ENCODE assay signal across 13 cellular contexts in genomic region chr6:36907781-36908180, GRCh38. TPM values are rescaled to one million over a fixed set of nuclear protein-coding genes. Genes with fewer than 3 reads are reported as not detected.
DNase-seq lines count a peak whose midpoint lies in the region; ATAC-seq and TF ChIP-seq lines count a peak whose summit lies in the region.
"Had no signal": no experiment of that assay in that cellular context is flagged by ENCODE, and none has a peak within 500 bp of the region (broad histone marks: within the 10 kb centered on the region; RNA-seq: fewer than 3 reads in every experiment).

No MANE protein-coding gene starts in this region.

- TF ChIP-seq CTCF in uterus (IDR thresholded peaks at IDR 0.05) (no peak), PC-9 (conservative IDR thresholded peaks at IDR 0.05) (no peak)

- no peaks in the 10 kb centered on the region for H3K79me2 ChIP-seq in PC-9 (ENCODE audit: low read depth)

- CTCF ChIA-PET in PC-9 (lab: Charles Lee), result no interaction called here

- H3K36me3 ChIP-seq in uterus, result no peaks in the 10 kb centered on the region
- H3K36me3 ChIP-seq in PC-9 (ENCODE audit: low read depth), result peaks cover 10% of the 10 kb centered on the region; the same call in 1 of the 2 replicates

- H3K27me3 Mint-ChIP-seq in T-helper 2 cell treated with Interferon-gamma antibody and Interleukin-4, amounts not matched to agents 5 μg/mL and 100 μg/mL, for 36 hours (ENCODE audit: low read depth), result no peaks in the 10 kb centered on the region
- H3K27me3 Mint-ChIP-seq in memory B cell, result no peaks in the 10 kb centered on the region
- no peaks in the 10 kb centered on the region for H3K27me3 Mint-ChIP-seq in activated T-helper 2 cell treated with anti-CD3 and anti-CD28 coated beads, Interferon-gamma antibody, Interleukin-2, Interleukin-4, amounts not matched to agents 10 μg/mL and 5 μg/mL and 100 μg/mL, durations not matched to agents 14 hours and 24 hours and 36 hours (ENCODE audit: low read depth)

- ATAC-seq in memory B cell (ENCODE audit: low read depth), result no peak
- ATAC-seq: activated T-cell treated with anti-CD3 and anti-CD28 coated beads, Interleukin-2, amount 50 U/mL, for 72 hours had no signal

- peaks cover 50% of the 10 kb centered on the region for H3K4me1 Mint-ChIP-seq in T-helper 2 cell treated with Interferon-gamma antibody and Interleukin-4, amounts not matched to agents 5 μg/mL and 100 μg/mL, for 36 hours (ENCODE audit: low read depth)
- H3K4me1 Mint-ChIP-seq in memory B cell, result peaks cover 11% of the 10 kb centered on the region
- peaks cover 45% of the 10 kb centered on the region for H3K4me1 Mint-ChIP-seq in activated T-helper 2 cell treated with anti-CD3 and anti-CD28 coated beads, Interferon-gamma antibody, Interleukin-2, Interleukin-4, amounts not matched to agents 10 μg/mL and 5 μg/mL and 100 μg/mL, durations not matched to agents 14 hours and 24 hours and 36 hours (ENCODE audit: low read depth)

- no peak for TF ChIP-seq POLR2A in uterus (IDR thresholded peaks at IDR 0.05)

- POLR2A ChIA-PET in PC-9 (lab: Charles Lee; ENCODE audit: unreplicated experiment), result no interaction called here

- no peak overlapping the region for H3K4me2 ChIP-seq in PC-9

- peaks cover 14% of the 10 kb centered on the region; the same call in 1 of the 2 replicates for H3F3A ChIP-seq in PC-9 (ENCODE audit: insufficient read depth, low read depth)

- H3K27me3 ChIP-seq in uterus (no peaks in the 10 kb centered on the region), PC-9 (ENCODE audit: insufficient read depth, low read depth) (no peaks in the 10 kb centered on the region)

- H3K4me3 Mint-ChIP-seq in T-helper 2 cell treated with Interferon-gamma antibody and Interleukin-4, amounts not matched to agents 5 μg/mL and 100 μg/mL, for 36 hours, result no peak overlapping the region
- H3K4me3 Mint-ChIP-seq in memory B cell, result no peak overlapping the region
- H3K4me3 Mint-ChIP-seq in activated T-helper 2 cell treated with anti-CD3 and anti-CD28 coated beads, Interferon-gamma antibody, Interleukin-2, Interleukin-4, amounts not matched to agents 10 μg/mL and 5 μg/mL and 100 μg/mL, durations not matched to agents 14 hours and 24 hours and 36 hours (ENCODE audit: low read depth), result no peak overlapping the region
- H3K4me3 Mint-ChIP-seq: activated T-cell treated with anti-CD3 and anti-CD28 coated beads, Interleukin-2, amount 50 U/mL, for 72 hours had no signal

- H3K9me3 ChIP-seq in uterus, result no peaks in the 10 kb centered on the region
- no peaks in the 10 kb centered on the region for H3K9me3 ChIP-seq in PC-9 (ENCODE audit: insufficient read depth, low read depth)

- H3K27ac ChIP-seq in uterus (peak overlapping the region; percentile 33 to 36), PC-9 (no peak overlapping the region)

- no peak for DNase-seq in T-helper 2 cell treated with Interferon-gamma antibody and Interleukin-4, amounts not matched to agents 5 μg/mL and 100 μg/mL, for 36 hours (ENCODE audit: low spot score)
- no peak for DNase-seq in T-helper 2 cell
- peak; percentile 50 to 70 for DNase-seq in dermis microvascular lymphatic vessel endothelial cell (ENCODE audit: low read depth in 2 of 2)
- DNase-seq in memory B cell (ENCODE audit: low spot score in 2 of 2), result no peak
- peak in 1 of 2 donors; percentile 60 for DNase-seq in uterus
- no peak for DNase-seq in middle frontal gyrus (ENCODE audit: extremely low spot score, low spot score)
- no peak for DNase-seq in activated T-helper 2 cell treated with anti-CD3 and anti-CD28 coated beads, Interferon-gamma antibody, Interleukin-2, Interleukin-4, amounts not matched to agents 10 μg/mL and 5 μg/mL and 100 μg/mL, durations not matched to agents 14 hours and 24 hours and 36 hours (ENCODE audit: low spot score)
- DNase-seq in PC-9, result no peak
- DNase-seq: 8988T; activated T-cell treated with anti-CD3 and anti-CD28 coated beads, Interleukin-2, amount 50 U/mL, for 72 hours; NCI-H774; stimulated activated CD4-positive, alpha-beta T cell treated with anti-CD3 and anti-CD28 coated beads, Interleukin-12 subunit alpha, Interleukin-12 subunit beta, amount 100 ng/mL, for 4 hours; stimulated activated naive CD4-positive, alpha-beta T cell treated with Interleukin-2 at 50 U/mL for 16 hours had no signal

- H3K9me3 Mint-ChIP-seq in T-helper 2 cell treated with Interferon-gamma antibody and Interleukin-4, amounts not matched to agents 5 μg/mL and 100 μg/mL, for 36 hours, result no peaks in the 10 kb centered on the region
- H3K9me3 Mint-ChIP-seq in memory B cell, result no peaks in the 10 kb centered on the region
- no peaks in the 10 kb centered on the region for H3K9me3 Mint-ChIP-seq in activated T-helper 2 cell treated with anti-CD3 and anti-CD28 coated beads, Interferon-gamma antibody, Interleukin-2, Interleukin-4, amounts not matched to agents 10 μg/mL and 5 μg/mL and 100 μg/mL, durations not matched to agents 14 hours and 24 hours and 36 hours
- H3K9me3 Mint-ChIP-seq: activated T-cell treated with anti-CD3 and anti-CD28 coated beads, Interleukin-2, amount 50 U/mL, for 72 hours had no signal

- 0 out of 2 replicates have a peak, but pooled peaks cover 4% of the 10 kb centered on the region for H4K20me1 ChIP-seq in PC-9 (ENCODE audit: insufficient read depth)

- H3K9me2 ChIP-seq in PC-9 (ENCODE audit: insufficient read depth), result no peaks in the 10 kb centered on the region

- H3K27ac Mint-ChIP-seq in T-helper 2 cell treated with Interferon-gamma antibody and Interleukin-4, amounts not matched to agents 5 μg/mL and 100 μg/mL, for 36 hours, result peak overlapping the region; percentile 17
- H3K27ac Mint-ChIP-seq in memory B cell, result peak overlapping the region; percentile 32
- no peak overlapping the region for H3K27ac Mint-ChIP-seq in activated T-helper 2 cell treated with anti-CD3 and anti-CD28 coated beads, Interferon-gamma antibody, Interleukin-2, Interleukin-4, amounts not matched to agents 10 μg/mL and 5 μg/mL and 100 μg/mL, durations not matched to agents 14 hours and 24 hours and 36 hours
- H3K27ac Mint-ChIP-seq: activated T-cell treated with anti-CD3 and anti-CD28 coated beads, Interleukin-2, amount 50 U/mL, for 72 hours had no signal

- BruUV-seq in PC-9 (replicated peaks; lab: Mats Ljungman, UMichigan), result no TSS peak

- H3K4me3 ChIP-seq in uterus (no peak overlapping the region), PC-9 (no peak overlapping the region)

- intact Hi-C loops in uterus (cut with DNase I; ENCODE audit: low total_unique reads) (no loop called here), PC-9 (cut with micrococcal nuclease; ENCODE audit: unreplicated experiment) (no loop called here)
- intact Hi-C loops in activated T-helper 2 cell treated with anti-CD3 and anti-CD28 coated beads, Interferon-gamma antibody, Interleukin-2, Interleukin-4, amounts not matched to agents 10 μg/mL and 5 μg/mL and 100 μg/mL, durations not matched to agents 14 hours and 24 hours and 36 hours (cut with micrococcal nuclease), result no loop called here

- peaks cover 61% of the 10 kb centered on the region for H3K36me3 Mint-ChIP-seq in T-helper 2 cell treated with Interferon-gamma antibody and Interleukin-4, amounts not matched to agents 5 μg/mL and 100 μg/mL, for 36 hours (ENCODE audit: low read depth)
- peaks cover 33% of the 10 kb centered on the region for H3K36me3 Mint-ChIP-seq in memory B cell
- peaks cover 61% of the 10 kb centered on the region for H3K36me3 Mint-ChIP-seq in activated T-helper 2 cell treated with anti-CD3 and anti-CD28 coated beads, Interferon-gamma antibody, Interleukin-2, Interleukin-4, amounts not matched to agents 10 μg/mL and 5 μg/mL and 100 μg/mL, durations not matched to agents 14 hours and 24 hours and 36 hours (ENCODE audit: low read depth)

- no peak overlapping the region for H2AFZ ChIP-seq in PC-9

- H3K4me1 ChIP-seq in uterus, result no peaks in the 10 kb centered on the region
- peaks cover 7% of the 10 kb centered on the region for H3K4me1 ChIP-seq in PC-9 (replicated peaks; ENCODE audit: insufficient read depth)

RNA-seq across cellular contexts. Expression of gene C6orf89, which starts 22.0 kb away (rescaled TPM):
- total RNA-seq in dermis microvascular lymphatic vessel endothelial cell (18.7 and 21.4 TPM in 2 replicates), uterus (10 to 100 TPM; 21.3 to 67.9 (median 42.6) TPM), PC-9 (2021) (28.7 and 40.1 TPM in 2 replicates)
- total RNA-seq in activated T-helper 2 cell treated with anti-CD3 and anti-CD28 coated beads, Interferon-gamma antibody, Interleukin-2, Interleukin-4, amounts not matched to agents 10 μg/mL and 5 μg/mL and 100 μg/mL, durations not matched to agents 14 hours and 24 hours and 36 hours, result 28.4 and 29.9 TPM in 2 replicates

RNA-seq across cellular contexts. Expression of gene PPIL1, which starts 33.2 kb away (rescaled TPM):
- 20.9 and 22.2 TPM in 2 replicates for total RNA-seq in dermis microvascular lymphatic vessel endothelial cell
- 10 to 100 TPM; 22.8 to 36.0 (median 27.5) TPM for total RNA-seq in uterus
- 52.4 and 54.8 TPM in 2 replicates for total RNA-seq in activated T-helper 2 cell treated with anti-CD3 and anti-CD28 coated beads, Interferon-gamma antibody, Interleukin-2, Interleukin-4, amounts not matched to agents 10 μg/mL and 5 μg/mL and 100 μg/mL, durations not matched to agents 14 hours and 24 hours and 36 hours
- 19.0 and 28.4 TPM in 2 replicates for total RNA-seq in PC-9 (2021)

RNA-seq across cellular contexts. Expression of gene PI16, which starts 46.8 kb away (rescaled TPM):
- total RNA-seq in dermis microvascular lymphatic vessel endothelial cell (0.13 TPM in 1 of 2 replicates, not detected in the other), uterus (10 to 100 TPM in 1 of 4 donors, 1 to 10 TPM in 3; 1.2 to 32.4 (median 6.7) TPM), PC-9 (2021) (0.83 and 1.9 TPM in 2 replicates)
- not detected in 2 replicates for total RNA-seq in activated T-helper 2 cell treated with anti-CD3 and anti-CD28 coated beads, Interferon-gamma antibody, Interleukin-2, Interleukin-4, amounts not matched to agents 10 μg/mL and 5 μg/mL and 100 μg/mL, durations not matched to agents 14 hours and 24 hours and 36 hours

Comparison
In these comparisons a context has a peak if more than half of its experiments do, and no peak if none do; other contexts are left out.
1. DNase-seq: peak in dermis microvascular lymphatic vessel endothelial cell (2 of 2); none in T-helper 2 cell treated with Interferon-gamma antibody and Interleukin-4, amounts not matched to agents 5 μg/mL and 100 μg/mL, for 36 hours (single experiment), T-helper 2 cell (0 of 5), memory B cell (0 of 2), middle frontal gyrus (single experiment), activated T-helper 2 cell treated with anti-CD3 and anti-CD28 coated beads, Interferon-gamma antibody, Interleukin-2, Interleukin-4, amounts not matched to agents 10 μg/mL and 5 μg/mL and 100 μg/mL, durations not matched to agents 14 hours and 24 hours and 36 hours (single experiment) and PC-9 (0 of 2).